In genomic region chr19:34364462-34364829, GRCh38 we compare ENCODE assay signal across 7 cellular contexts. TPM values are rescaled to one million over a fixed set of nuclear protein-coding genes. Genes with fewer than 3 reads are reported as not detected.
DNase-seq lines count a peak whose midpoint lies in the region; ATAC-seq lines count a peak whose summit lies in the region.

No MANE protein-coding gene starts in this region.

- H3K9me3 Mint-ChIP-seq in activated naive CD4-positive, alpha-beta T cell treated with anti-CD3 and anti-CD28 coated beads, Interleukin-2, amount 50 U/mL, for 72 hours: no peaks in the 10 kb centered on the region
- H3K9me3 Mint-ChIP-seq in stimulated activated naive CD8-positive, alpha-beta T cell treated with anti-CD3 and anti-CD28 coated beads, Interleukin-15, amount 100 ng/mL, for 72 hours: no peaks in the 10 kb centered on the region

- H3K36me3 ChIP-seq in HUES48 (ENCODE audit: control insufficient read depth, insufficient read depth, low read length) (peaks cover 34% of the 10 kb centered on the region), iPS-20b (ENCODE audit: insufficient read depth, low read depth, low read length) (peaks cover 32% of the 10 kb centered on the region)

- ATAC-seq in activated naive CD4-positive, alpha-beta T cell treated with anti-CD3 and anti-CD28 coated beads, Interleukin-2, amount 50 U/mL, for 72 hours: no peak
- no peak for ATAC-seq in stimulated activated naive CD8-positive, alpha-beta T cell treated with anti-CD3 and anti-CD28 coated beads, Interleukin-15, amount 100 ng/mL, for 72 hours
- ATAC-seq in GM19452 (IDR thresholded peaks at IDR 0.05; ENCODE audit: unreplicated experiment): no peak
- no peak for ATAC-seq in HG03521 (IDR thresholded peaks at IDR 0.05; ENCODE audit: unreplicated experiment)

- H3K4me3 ChIP-seq in HUES48 (ENCODE audit: low read depth, low read length): peak overlapping the region; percentile 86
- H3K4me3 ChIP-seq in iPS-20b (ENCODE audit: low read length): peak overlapping the region; percentile 70

- H3K4me1 Mint-ChIP-seq in stimulated activated naive CD8-positive, alpha-beta T cell treated with anti-CD3 and anti-CD28 coated beads, Interleukin-15, amount 100 ng/mL, for 72 hours: peaks cover 85% of the 10 kb centered on the region

- no peak overlapping the region for H3K27ac ChIP-seq in HUES48 (ENCODE audit: low read depth, low read length)
- H3K27ac ChIP-seq in iPS-20b (ENCODE audit: low read length): no peak overlapping the region

- no peaks in the 10 kb centered on the region for H3K27me3 Mint-ChIP-seq in stimulated activated naive CD8-positive, alpha-beta T cell treated with anti-CD3 and anti-CD28 coated beads, Interleukin-15, amount 100 ng/mL, for 72 hours

- peak overlapping the region; percentile 92 to 93 for H3K4me3 Mint-ChIP-seq in stimulated activated naive CD8-positive, alpha-beta T cell treated with anti-CD3 and anti-CD28 coated beads, Interleukin-15, amount 100 ng/mL, for 72 hours

- H3K9me3 ChIP-seq in HUES48 (ENCODE audit: control insufficient read depth, insufficient read depth, low read length) (no peaks in the 10 kb centered on the region), iPS-20b (ENCODE audit: insufficient read depth, low read depth, low read length) (no peaks in the 10 kb centered on the region)

- peak overlapping the region; percentile 67 to 86 for H3K27ac Mint-ChIP-seq in activated naive CD4-positive, alpha-beta T cell treated with anti-CD3 and anti-CD28 coated beads, Interleukin-2, amount 50 U/mL, for 72 hours
- peak overlapping the region; percentile 53 to 76 for H3K27ac Mint-ChIP-seq in stimulated activated naive CD8-positive, alpha-beta T cell treated with anti-CD3 and anti-CD28 coated beads, Interleukin-15, amount 100 ng/mL, for 72 hours

- no peaks in the 10 kb centered on the region for H3K27me3 ChIP-seq in HUES48 (ENCODE audit: control insufficient read depth, insufficient read depth, low read length)
- no peaks in the 10 kb centered on the region for H3K27me3 ChIP-seq in iPS-20b (ENCODE audit: insufficient read depth, low read length)

- peaks cover 31 to 37% of the 10 kb centered on the region in 2 donors for H3K36me3 Mint-ChIP-seq in activated naive CD4-positive, alpha-beta T cell treated with anti-CD3 and anti-CD28 coated beads, Interleukin-2, amount 50 U/mL, for 72 hours

- no peak for DNase-seq in activated naive CD4-positive, alpha-beta T cell treated with anti-CD3 and anti-CD28 coated beads, Interleukin-2, amount 50 U/mL, for 72 hours (ENCODE audit: low spot score in 2 of 2)
- DNase-seq in stimulated activated naive CD8-positive, alpha-beta T cell treated with anti-CD3 and anti-CD28 coated beads, Interleukin-15, amount 100 ng/mL, for 72 hours: no peak
- DNase-seq in NCI-H1436 treated with DMSO at 0.1 percent for 48 hours (lab: John Stamatoyannopoulos, UW): no peak

- H3K4me1 ChIP-seq in HUES48 (ENCODE audit: control insufficient read depth, insufficient read depth, low read length) (peaks cover 16% of the 10 kb centered on the region), iPS-20b (ENCODE audit: insufficient read depth, low read length) (no peaks in the 10 kb centered on the region; the same call in 1 of the 2 replicates)

- H3K9ac ChIP-seq in HUES48 (ENCODE audit: low read depth, low read length) (no peak overlapping the region), iPS-20b (ENCODE audit: low read depth, low read length) (peak overlapping the region; percentile 57; the same call in 1 of the 2 replicates)

RNA-seq across cellular contexts. Expression of gene GPI, which starts 0.6 kb away (rescaled TPM):
- total RNA-seq in activated naive CD4-positive, alpha-beta T cell treated with anti-CD3 and anti-CD28 coated beads, Interleukin-2, amount 50 U/mL, for 72 hours: 100 to 1,000 TPM; 359 to 904 TPM

RNA-seq across cellular contexts. Expression of gene PDCD2L, which starts 39.8 kb away (rescaled TPM):
- 10 to 100 TPM; 18.0 to 32.8 TPM for total RNA-seq in activated naive CD4-positive, alpha-beta T cell treated with anti-CD3 and anti-CD28 coated beads, Interleukin-2, amount 50 U/mL, for 72 hours
